7 cellular contexts compared by ENCODE assay signal in genomic region chr10:122435212-122435827, GRCh38. TPM values are rescaled to one million over a fixed set of nuclear protein-coding genes. Genes with fewer than 3 reads are reported as not detected.
DNase-seq lines count a peak whose midpoint lies in the region; ATAC-seq, FAIRE-seq and TF ChIP-seq lines count a peak whose summit lies in the region.

No MANE protein-coding gene starts in this region.

- no peaks in the 10 kb centered on the region for H3K9me1 ChIP-seq in K562 (ENCODE audit: control insufficient read depth, insufficient read depth, low read length)

- in situ Hi-C loops in K562 (cut with MboI) = loop anchor here (25.0 kb wide), 1 partner anchor 298 kb away; no protein-coding TSS in a partner anchor

- no peak overlapping the region for H3K9ac ChIP-seq in K562 (ENCODE audit: insufficient read depth in 1 of 2, low read depth in 2 of 2, low read length in 2 of 2)
- no peak overlapping the region for H3K9ac ChIP-seq in kidney (ENCODE audit: low read length in 2 of 2)

- H3K36me3 ChIP-seq in K562 (ENCODE audit: control insufficient read depth, insufficient read depth, low read length) (no peaks in the 10 kb centered on the region), kidney (ENCODE audit: control insufficient read depth in 1 of 2, insufficient read depth in 2 of 2, low read length in 2 of 2) (no peaks in the 10 kb centered on the region), vagina (no peaks in the 10 kb centered on the region)

- H3K79me2 ChIP-seq in K562 (ENCODE audit: control insufficient read depth, insufficient read depth, low read length) = no peaks in the 10 kb centered on the region

- peak in 2 of 3 experiments; percentile 19 to 62; a peak in 4 of 6 replicates for TF ChIP-seq CTCF in K562 (IDR thresholded peaks at IDR 0.05 in 2 of 3, conservative IDR thresholded peaks at IDR 0.05 in 1 of 3; ENCODE audit: insufficient read depth in 2 of 3, low read depth in 1 of 3, low read length in 3 of 3)
- peak; percentile 54 for TF ChIP-seq CTCF in kidney (IDR thresholded peaks at IDR 0.05; ENCODE audit: borderline replicate concordance, extremely low read depth, insufficient read depth)
- TF ChIP-seq CTCF in vagina (IDR thresholded peaks at IDR 0.05) = peak; percentile 45 to 71 (median 57)

- H3K9me3 ChIP-seq in K562 (replicated peaks; ENCODE audit: control insufficient read depth, insufficient read depth, low read depth, low read length) = no peaks in the 10 kb centered on the region
- no peaks in the 10 kb centered on the region for H3K9me3 ChIP-seq in kidney (ENCODE audit: control insufficient read depth in 1 of 2, low read length in 2 of 2)
- peaks cover 7% of the 10 kb centered on the region for H3K9me3 ChIP-seq in vagina

- H3K27me3 ChIP-seq in K562 (ENCODE audit: control insufficient read depth in 2 of 2, insufficient read depth in 2 of 2, low read length in 2 of 2) (no peaks in the 10 kb centered on the region; a peak in 1 of 5 replicates), vagina (no peaks in the 10 kb centered on the region)

- H3K4me2 ChIP-seq in K562 (ENCODE audit: insufficient read depth, low read length) = no peak overlapping the region

- ATAC-seq in K562 = no peak
- no peak for ATAC-seq in HG03469 (IDR thresholded peaks at IDR 0.05; ENCODE audit: unreplicated experiment)
- no peak for ATAC-seq in GM21529 (IDR thresholded peaks at IDR 0.05; ENCODE audit: unreplicated experiment)

- 0% methylated on average over 2 of the region's 3 CpGs for WGBS in K562 (ENCODE audit: insufficient coverage, low coverage, missing lambda C conversion rate)

- POLR2A ChIA-PET in K562 (lab: Yijun Ruan, JAX) = no interaction called here

- TF ChIP-seq EP300 in K562 (IDR thresholded peaks at IDR 0.05; ENCODE audit: low read length) = no peak

- no peaks in the 10 kb centered on the region for H3K4me1 ChIP-seq in K562 (replicated peaks in 1 of 2; ENCODE audit: control insufficient read depth in 2 of 2, insufficient read depth in 2 of 2, low read length in 2 of 2)
- no peaks in the 10 kb centered on the region for H3K4me1 ChIP-seq in kidney (ENCODE audit: control insufficient read depth in 1 of 2, insufficient read depth in 1 of 2, low read depth in 1 of 2, low read length in 2 of 2)
- no peaks in the 10 kb centered on the region for H3K4me1 ChIP-seq in vagina

- CTCF ChIA-PET in K562 (lab: Yijun Ruan, JAX; ENCODE audit: low intra/inter-chr PET ratio) = interaction anchor here (0.7 to 1.7 kb wide), 6 partner anchors 95 to 381 kb away, joined by 3 to 21 read pairs (median 3); no protein-coding TSS in a partner anchor

- H3K27ac ChIP-seq in K562 (ENCODE audit: extremely low read depth, low read depth, low read length) (no peak overlapping the region), kidney (ENCODE audit: low read depth in 2 of 2, low read length in 2 of 2) (no peak overlapping the region), vagina (no peak overlapping the region)

- peak; percentile 64 to 77 for TF ChIP-seq RAD21 in K562 (CRISPR knock-in tag; conservative IDR thresholded peaks at IDR 0.05 in 1 of 2, IDR thresholded peaks at IDR 0.05 in 1 of 2)

- TF ChIP-seq POLR2A in K562 (conservative IDR thresholded peaks at IDR 0.05) (no peak), vagina (IDR thresholded peaks at IDR 0.05) (no peak)

- H4K20me1 ChIP-seq in K562 (replicated peaks; ENCODE audit: control insufficient read depth, insufficient read depth, low read length) = no peaks in the 10 kb centered on the region

- H2AFZ ChIP-seq in K562 (ENCODE audit: low read depth, low read length) = no peak overlapping the region

- no TSS peak for BruUV-seq in K562 (replicated peaks; lab: Mats Ljungman, UMichigan)

- H3K4me3 ChIP-seq in K562 (no peak overlapping the region), kidney (ENCODE audit: low read length in 2 of 2) (no peak overlapping the region), vagina (no peak overlapping the region)

- peak; percentile 8 for FAIRE-seq in GM19239 (lab: Jason Lieb, UNC)
- no peak for FAIRE-seq in K562 (lab: Jason Lieb, UNC)
- peak; percentile 98 for FAIRE-seq in kidney (lab: Jason Lieb, UNC)

- intact Hi-C loops in K562 (cut with micrococcal nuclease) = loop anchor here (1.0 to 5.0 kb wide), 4 partner anchors 93 to 293 kb away; no protein-coding TSS in a partner anchor
- intact Hi-C loops in kidney (cut with DNase I) = no loop called here
- intact Hi-C loops in vagina (cut with DNase I) = loop anchor here (5.0 kb wide), 1 partner anchor 138 kb away; no protein-coding TSS in a partner anchor

- DNase-seq in GM19239 (ENCODE audit: insufficient read length, low spot score) (no peak), NCI-H2107 (lab: John Stamatoyannopoulos, UW) (peak; percentile 3), K562 (ENCODE audit: extremely low read depth in 1 of 4, low spot score in 3 of 4) (peak; percentile 9 to 23 (median 20)), kidney (no peak), vagina (ENCODE audit: extremely low spot score in 2 of 2) (no peak)

TF ChIP-seq in K562, 482 proteins besides CTCF, POLR2A, EP300 and RAD21 (continues in another document):
- TF ChIP-seq BHLHE40 (IDR thresholded peaks at IDR 0.05; ENCODE audit: low read length) (no peak), SMC3 (conservative IDR thresholded peaks at IDR 0.05; ENCODE audit: insufficient read depth, low read depth, low read length) (0 out of 2 replicates have a peak, but pooled peaks have one; percentile 15), CBX5 (IDR thresholded peaks at IDR 0.05; ENCODE audit: borderline replicate concordance, low read depth) (no peak)
- TF ChIP-seq, protein P1, sequence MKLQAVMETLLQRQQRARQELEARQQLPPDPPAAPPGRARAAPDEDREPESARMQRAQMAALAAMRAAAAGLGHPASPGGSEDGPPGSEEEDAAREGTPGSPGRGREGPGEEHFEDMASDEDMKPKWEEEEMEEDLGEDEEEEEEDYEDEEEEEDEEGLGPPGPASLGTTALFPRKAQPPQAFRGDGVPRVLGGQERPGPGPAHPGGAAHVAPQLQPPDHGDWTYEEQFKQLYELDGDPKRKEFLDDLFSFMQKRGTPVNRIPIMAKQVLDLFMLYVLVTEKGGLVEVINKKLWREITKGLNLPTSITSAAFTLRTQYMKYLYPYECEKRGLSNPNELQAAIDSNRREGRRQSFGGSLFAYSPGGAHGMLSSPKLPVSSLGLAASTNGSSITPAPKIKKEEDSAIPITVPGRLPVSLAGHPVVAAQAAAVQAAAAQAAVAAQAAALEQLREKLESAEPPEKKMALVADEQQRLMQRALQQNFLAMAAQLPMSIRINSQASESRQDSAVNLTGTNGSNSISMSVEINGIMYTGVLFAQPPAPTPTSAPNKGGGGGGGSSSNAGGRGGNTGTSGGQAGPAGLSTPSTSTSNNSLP (IDR thresholded peaks at IDR 0.05; ENCODE audit: borderline replicate concordance, low read depth, low read length) = 0 out of 2 replicates have a peak, but pooled peaks have one; percentile 40

RNA-seq across cellular contexts. Expression of gene ARMS2, which starts 19.1 kb away (rescaled TPM):
- not detected in 2 replicates for total RNA-seq in K562 (2011; cell fraction: chromatin; rRNA removed; ENCODE audit: low replicate concordance)
- total RNA-seq in K562 (2011; cell fraction: nucleolus; rRNA removed) = not detected in 2 replicates
- total RNA-seq in K562 (2011; cell fraction: nucleoplasm; rRNA removed) = not detected in 2 replicates
- not detected in 2 replicates for total RNA-seq in K562 (2014; rRNA removed)
- total RNA-seq in K562 (2014; rRNA removed; fragmentation: Illumina TruSeq; extraction: Trizol) = not detected in 2 replicates
- total RNA-seq in K562 (2015; rRNA removed; fragmentation: Illumina TruSeq; extraction: Trizol) = not detected in 2 replicates
- not detected in 2 replicates for total RNA-seq in K562 (2021)
- polyA plus RNA-seq in K562 (2011; rRNA removed) = not detected in 2 replicates
- polyA plus RNA-seq in K562 (2011; cell fraction: cytosol; rRNA removed) = not detected in 2 replicates
- not detected in 2 replicates for polyA plus RNA-seq in K562 (2011; cell fraction: nucleus; rRNA removed)
- polyA plus RNA-seq in K562 (2012) = not detected in 2 replicates
- not detected in 2 replicates for polyA plus RNA-seq in K562 (2014; fragmentation: Illumina TruSeq; extraction: Trizol)
- polyA plus RNA-seq in K562 (2014; fragmentation: Nextera tagmentation; extraction: Ambion mirVana) = not detected
- polyA plus RNA-seq in K562 (2014; rRNA removed) = not detected in 2 replicates
- polyA minus RNA-seq in K562 (2011; rRNA and poly(A)+ RNA removed) = not detected in 2 replicates
- polyA minus RNA-seq in K562 (2011; cell fraction: cytosol; rRNA and poly(A)+ RNA removed) = not detected in 2 replicates
- polyA minus RNA-seq in K562 (2011; cell fraction: nucleus; rRNA and poly(A)+ RNA removed) = not detected in 2 replicates
- not detected for total RNA-seq in kidney
- not detected for polyA plus RNA-seq in kidney (ENCODE audit: insufficient read depth, low read depth, low replicate concordance)
- not detected for total RNA-seq in vagina

RNA-seq across cellular contexts. Expression of gene HTRA1, which starts 26.0 kb away (rescaled TPM):
- total RNA-seq in K562 (2011; cell fraction: chromatin; rRNA removed; ENCODE audit: low replicate concordance) = not detected in 2 replicates
- not detected in 2 replicates for total RNA-seq in K562 (2011; cell fraction: nucleolus; rRNA removed)
- not detected in 2 replicates for total RNA-seq in K562 (2011; cell fraction: nucleoplasm; rRNA removed)
- total RNA-seq in K562 (2014; rRNA removed) (not detected in 2 replicates), K562 (2014; rRNA removed; fragmentation: Illumina TruSeq; extraction: Trizol) (0.15 TPM in 1 of 2 replicates, not detected in the other), K562 (2015; rRNA removed; fragmentation: Illumina TruSeq; extraction: Trizol) (0.11 TPM in 1 of 2 replicates, not detected in the other), K562 (2021) (0.11 and 0.16 TPM in 2 replicates), kidney (86.0 TPM), vagina (116 TPM)
- polyA plus RNA-seq in K562 (2011; rRNA removed) (0.04 TPM in 1 of 2 replicates, not detected in the other), K562 (2014; fragmentation: Illumina TruSeq; extraction: Trizol) (not detected in 2 replicates), K562 (2014; fragmentation: Nextera tagmentation; extraction: Ambion mirVana) (under 1 TPM in 1 of 2 experiments, not detected in 1; 0.06 TPM), K562 (2014; rRNA removed) (not detected in 2 replicates), kidney (ENCODE audit: insufficient read depth, low read depth, low replicate concordance) (345 TPM)
- polyA plus RNA-seq in K562 (2011; cell fraction: cytosol; rRNA removed) = 0.10 TPM in 1 of 2 replicates, not detected in the other
- not detected in 2 replicates for polyA plus RNA-seq in K562 (2011; cell fraction: nucleus; rRNA removed)
- 0.25 TPM in 1 of 2 replicates, not detected in the other for polyA plus RNA-seq in K562 (2012)
- not detected in 2 replicates for polyA minus RNA-seq in K562 (2011; rRNA and poly(A)+ RNA removed)
- polyA minus RNA-seq in K562 (2011; cell fraction: cytosol; rRNA and poly(A)+ RNA removed) = 0.91 TPM in 1 of 2 replicates, not detected in the other
- polyA minus RNA-seq in K562 (2011; cell fraction: nucleus; rRNA and poly(A)+ RNA removed) = not detected in 2 replicates

Comparison
In these comparisons a context has a peak if more than half of its experiments do, and no peak if none do; other contexts are left out.
1. DNase-seq: peak in NCI-H2107 (single experiment) and K562 (4 of 4); none in GM19239 (single experiment), kidney (single experiment) and vagina (0 of 2).
2. RNA of gene HTRA1, which starts 26.0 kb away (total RNA-seq): 116 TPM in vagina (single experiment) and 86.0 TPM in kidney (single experiment); 0.11 to 0.16 TPM in K562; every median in the first group is over 10 times any median in the second.
3. Peak in every context shown above with its lines, with median percentiles within 50 percentile points of each other: CTCF ChIP-seq.